ENCODE assay signal across 5 cellular contexts in genomic region chr7:45164239-45164638, GRCh38. TPM values are rescaled to one million over a fixed set of nuclear protein-coding genes. Genes with fewer than 3 reads are reported as not detected.
"Had no signal": no experiment of that assay in that cellular context is flagged by ENCODE, and none has a peak within 500 bp of the region (broad histone marks: within the 10 kb centered on the region; RNA-seq: fewer than 3 reads in every experiment).

No MANE protein-coding gene starts in this region.

RNA-seq across cellular contexts. Expression of gene RAMP3, which starts 6.6 kb away (rescaled TPM):
- total RNA-seq: LHCN-M2, MCF 10A, PC-9, SK-MEL-5 had no signal
- polyA plus RNA-seq: SK-N-SH had no signal
